ENCODE assay signal across 8 cellular contexts in genomic region chr17:77286641-77287431, GRCh38.
A peak's percentile ranks its signal among the peaks of the same experiment; 100 is the strongest.
DNase-seq lines count a peak whose midpoint lies in the region; ATAC-seq, FAIRE-seq and TF ChIP-seq lines count a peak whose summit lies in the region.

No MANE protein-coding gene starts in this region.

- H3K9me3 Mint-ChIP-seq in effector memory CD8-positive, alpha-beta T cell = no peaks in the 10 kb centered on the region

- H3K4me1 ChIP-seq in foreskin keratinocyte = peaks cover 28% of the 10 kb centered on the region

- peak overlapping the region; percentile 88 for H3K27ac ChIP-seq in foreskin keratinocyte

- TF ChIP-seq CTCF in foreskin keratinocyte (conservative IDR thresholded peaks at IDR 0.05) = peak; percentile 4

- intact Hi-C loops in sciatic nerve (cut with DNase I) = no loop called here

- no peak overlapping the region for H3K27ac Mint-ChIP-seq in effector memory CD8-positive, alpha-beta T cell

- peak; percentile 36 for FAIRE-seq in RCC 7860 (lab: Jason Lieb, UNC)

- ATAC-seq in foreskin keratinocyte = peak; percentile 77
- peak; percentile 29 for ATAC-seq in sciatic nerve
- no peak for ATAC-seq in HG03108 (IDR thresholded peaks at IDR 0.05; ENCODE audit: unreplicated experiment)
- ATAC-seq in effector memory CD8-positive, alpha-beta T cell (replicated peaks) = no peak
- ATAC-seq in HG03571 (IDR thresholded peaks at IDR 0.05; ENCODE audit: unreplicated experiment) = no peak
- ATAC-seq in GM21576 (IDR thresholded peaks at IDR 0.05; ENCODE audit: unreplicated experiment) = no peak

- H3K4me3 Mint-ChIP-seq in effector memory CD8-positive, alpha-beta T cell = no peak overlapping the region

- H3K36me3 Mint-ChIP-seq in effector memory CD8-positive, alpha-beta T cell (ENCODE audit: insufficient read depth) = peaks cover 8% of the 10 kb centered on the region

- H3K27me3 Mint-ChIP-seq in effector memory CD8-positive, alpha-beta T cell = peaks cover 22 to 49% of the 10 kb centered on the region in 2 donors

- H3K4me1 Mint-ChIP-seq in effector memory CD8-positive, alpha-beta T cell (ENCODE audit: low read depth in 2 of 2) = peaks cover 5 to 6% of the 10 kb centered on the region in 2 donors

- no peaks in the 10 kb centered on the region for H3K27me3 ChIP-seq in foreskin keratinocyte

- DNase-seq in GM04503 (ENCODE audit: low read depth) (peak; percentile 31), RCC 7860 (ENCODE audit: low spot score) (peak; percentile 84), foreskin keratinocyte (peak; percentile 94 to 97), sciatic nerve (ENCODE audit: low spot score) (peak; percentile 72)
- DNase-seq in effector memory CD8-positive, alpha-beta T cell = no peak

Comparison
In these comparisons a context has a peak if more than half of its experiments do, and no peak if none do; other contexts are left out.
1. DNase-seq: peak in GM04503 (single experiment), RCC 7860 (single experiment), foreskin keratinocyte (2 of 2) and sciatic nerve (single experiment); none in effector memory CD8-positive, alpha-beta T cell (0 of 3).
2. ATAC-seq: peak in foreskin keratinocyte (single experiment) and sciatic nerve (single experiment); none in HG03108 (single experiment), effector memory CD8-positive, alpha-beta T cell (single experiment), HG03571 (single experiment) and GM21576 (single experiment).